Comparison of ENCODE assay signal across 8 cellular contexts in the genomic region with DNA sequence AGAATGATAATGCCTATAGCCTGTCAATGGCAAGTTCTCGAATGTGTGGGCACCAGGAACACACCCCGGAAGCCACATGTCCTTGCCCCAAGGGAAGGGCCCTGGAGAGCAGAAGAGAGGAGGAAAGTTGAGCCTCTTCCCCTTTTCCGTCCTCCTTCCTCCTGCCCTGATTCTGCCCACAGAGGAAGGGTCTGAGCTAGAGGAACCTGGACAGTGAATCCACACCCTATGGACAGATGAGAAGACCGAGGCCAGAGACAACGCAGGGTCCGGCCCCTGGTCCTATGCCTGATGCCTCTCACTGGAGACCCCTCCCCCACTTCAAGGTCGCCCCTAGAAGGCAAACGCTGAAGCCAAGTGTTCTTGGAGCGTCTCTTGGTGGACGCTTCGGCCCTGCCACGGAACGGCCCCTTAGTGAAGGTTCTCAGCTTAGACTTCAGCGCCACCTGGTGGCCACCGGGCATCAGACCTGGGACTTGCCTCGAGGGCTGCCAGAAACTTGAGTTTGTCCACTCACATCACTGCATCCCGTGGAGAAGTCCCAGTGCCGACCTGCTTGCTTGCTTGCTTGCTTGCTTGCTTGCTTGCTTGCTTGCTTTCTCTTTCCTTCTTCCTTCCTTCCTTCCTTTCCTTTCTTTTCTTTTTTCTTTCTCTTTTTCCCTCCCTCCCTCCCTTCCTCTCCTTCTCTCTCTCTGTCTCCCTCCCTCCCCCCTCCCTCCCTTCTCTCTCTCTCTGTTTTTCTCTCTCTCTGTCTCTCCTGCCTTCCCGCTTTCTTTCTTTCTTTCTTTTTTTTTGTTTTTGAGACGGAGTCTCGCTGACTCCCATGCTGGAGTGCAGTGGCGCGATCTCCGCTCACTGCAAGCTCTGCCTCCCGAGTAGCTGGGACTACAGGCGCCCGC. TPM values are rescaled to one million over a fixed set of nuclear protein-coding genes. Genes with fewer than 3 reads are reported as not detected.
DNase-seq lines count a peak whose midpoint lies in the region; ATAC-seq and TF ChIP-seq lines count a peak whose summit lies in the region.

No MANE protein-coding gene starts in this region.

- peak; percentile 53 for ATAC-seq in HG03039 (IDR thresholded peaks at IDR 0.05; ENCODE audit: unreplicated experiment)
- no peak for ATAC-seq in GM18907 (IDR thresholded peaks at IDR 0.05; ENCODE audit: unreplicated experiment)

- DNase-seq in DMS153 (lab: John Stamatoyannopoulos, UW) = peak; percentile 7
- DNase-seq in NCI-H345 (lab: John Stamatoyannopoulos, UW) = peak; percentile 75
- DNase-seq in brain microvascular endothelial cell = peak; percentile 81
- DNase-seq in immature natural killer cell = peak; percentile 76 to 82 (median 78)
- DNase-seq in stimulated activated CD4-positive, alpha-beta T cell treated with anti-CD3 and anti-CD28 coated beads, Interleukin-12 subunit alpha, Interleukin-12 subunit beta, amount 100 ng/mL, for 24 hours (ENCODE audit: low read depth in 2 of 2) = peak; percentile 77 to 92

- H3K4me3 Mint-ChIP-seq in immature natural killer cell = peak overlapping the region in 4 of 5 donors; percentile 33 to 70 (median 48)

- no peaks in the 10 kb centered on the region for H3K36me3 Mint-ChIP-seq in immature natural killer cell

- H3K9me3 Mint-ChIP-seq in immature natural killer cell = no peaks in the 10 kb centered on the region

- no peak overlapping the region for H3K27ac Mint-ChIP-seq in immature natural killer cell

- H3K27me3 ChIP-seq in brain microvascular endothelial cell (replicated peaks) = no peaks in the 10 kb centered on the region

- no peak overlapping the region for H3K27ac ChIP-seq in VCaP
- no peak overlapping the region for H3K27ac ChIP-seq in brain microvascular endothelial cell

- H3K36me3 ChIP-seq in brain microvascular endothelial cell (replicated peaks) = no peaks in the 10 kb centered on the region

- TF ChIP-seq CTCF in VCaP (conservative IDR thresholded peaks at IDR 0.05) (peak; percentile 94), brain microvascular endothelial cell (IDR thresholded peaks at IDR 0.05; ENCODE audit: low read depth, low read length, missing control alignments) (peak; percentile 92)

- H3K27me3 Mint-ChIP-seq in immature natural killer cell (ENCODE audit: low read depth in 3 of 3) = peaks cover 0 to 2% (median 2%) of the 10 kb centered on the region in 3 donors

- peaks cover 5 to 7% of the 10 kb centered on the region in 2 donors for H3K4me1 Mint-ChIP-seq in immature natural killer cell

- no peak overlapping the region for H3K4me3 ChIP-seq in brain microvascular endothelial cell (ENCODE audit: low read depth, low read length)

- in situ Hi-C loops in brain microvascular endothelial cell (cut with HindIII; ENCODE audit: low pct_ligation_motif_present, low sequenced_read_pairs) = loop anchor here (25.0 kb wide), 1 partner anchor 201 kb away; no protein-coding TSS in a partner anchor

RNA-seq across cellular contexts. Expression of a gene that starts 20.6 kb away (rescaled TPM):
- 1 to 10 TPM; 2.7 to 7.3 (median 2.8) TPM for polyA plus RNA-seq in immature natural killer cell

RNA-seq across cellular contexts. Expression of a gene that starts 46.7 kb away (rescaled TPM):
- 10 to 100 TPM; 48.1 to 84.7 (median 69.3) TPM for polyA plus RNA-seq in immature natural killer cell

Comparison
In these comparisons a context has a peak if more than half of its experiments do, and no peak if none do; other contexts are left out.
1. DNase-seq: peak in every context shown above with its lines; median percentile 84 in stimulated activated CD4-positive, alpha-beta T cell treated with anti-CD3 and anti-CD28 coated beads, Interleukin-12 subunit alpha, Interleukin-12 subunit beta, amount 100 ng/mL, for 24 hours; 81 in brain microvascular endothelial cell; 78 in immature natural killer cell; 75 in NCI-H345; 7 in DMS153.